Comparison of ENCODE assay signal across 23 cellular contexts in genomic region chr12:90355701-90356345, GRCh38.
A peak's percentile ranks its signal among the peaks of the same experiment; 100 is the strongest.
DNase-seq lines count a peak whose midpoint lies in the region; ATAC-seq, FAIRE-seq and TF ChIP-seq lines count a peak whose summit lies in the region.
"Had no signal": no experiment of that assay in that cellular context is flagged by ENCODE, and none has a peak within 500 bp of the region (broad histone marks: within the 10 kb centered on the region; RNA-seq: fewer than 3 reads in every experiment).

No MANE protein-coding gene starts in this region.

- H2AFZ ChIP-seq in hepatocyte: no peak overlapping the region
- peak overlapping the region; percentile 36 for H2AFZ ChIP-seq in parathyroid adenoma
- H2AFZ ChIP-seq: GM23248 had no signal

- DNase-seq in D721Med (ENCODE audit: insufficient read length, low spot score) (no peak), SJCRH30 (peak; percentile 32 to 56), hepatocyte (ENCODE audit: low spot score) (peak; percentile 4), NCI-H510A treated with DMSO at 0.1 percent for 48 hours (lab: John Stamatoyannopoulos, UW) (no peak), OCI-M2 (lab: John Stamatoyannopoulos, UW; ENCODE audit: unreplicated experiment) (no peak)
- DNase-seq: 8988T; BE2C; Calu3; CD4-positive, alpha-beta memory T cell; DMS79 treated with DMSO at 0.1 percent for 48 hours; GDM1; IMR-90; Karpas-422; NCI-H187; NCI-H345; NCI-H526 treated with DMSO at 0.1 percent for 48 hours had no signal

- H3K9me3 ChIP-seq in SJCRH30 (replicated peaks) (peaks cover 9% of the 10 kb centered on the region; the same call in 1 of the 2 replicates), hepatocyte (ENCODE audit: low read depth) (no peaks in the 10 kb centered on the region), parathyroid adenoma (ENCODE audit: control insufficient read depth, low read length) (no peaks in the 10 kb centered on the region)
- H3K9me3 ChIP-seq: BE2C had no signal

- H3K27ac ChIP-seq in SJCRH30: peak overlapping the region; percentile 21; the same call in 1 of the 2 replicates
- H3K27ac ChIP-seq in hepatocyte: no peak overlapping the region
- H3K27ac ChIP-seq in parathyroid adenoma: no peak overlapping the region
- H3K27ac ChIP-seq: GM23248, RWPE1 had no signal

- TF ChIP-seq CTCF in D721Med (IDR thresholded peaks at IDR 0.05; ENCODE audit: insufficient read depth, missing control alignments) (no peak), hepatocyte (IDR thresholded peaks at IDR 0.05; ENCODE audit: poor library complexity) (no peak), parathyroid adenoma (IDR thresholded peaks at IDR 0.05) (no peak)

- H3K9ac ChIP-seq in parathyroid adenoma: no peak overlapping the region
- H3K9ac ChIP-seq: GM23248 had no signal

- H3K27me3 ChIP-seq in SJCRH30 (no peaks in the 10 kb centered on the region), hepatocyte (no peaks in the 10 kb centered on the region), parathyroid adenoma (ENCODE audit: control insufficient read depth, insufficient read depth, low read length) (no peaks in the 10 kb centered on the region)
- H3K27me3 ChIP-seq: BE2C had no signal

- no peaks in the 10 kb centered on the region for H3K36me3 ChIP-seq in SJCRH30
- H3K36me3 ChIP-seq in hepatocyte (replicated peaks; ENCODE audit: insufficient read depth, low read depth): no peaks in the 10 kb centered on the region
- no peaks in the 10 kb centered on the region for H3K36me3 ChIP-seq in parathyroid adenoma (ENCODE audit: control insufficient read depth, insufficient read depth, low read length)
- H3K36me3 ChIP-seq: BE2C had no signal

- ATAC-seq in HG03439 (IDR thresholded peaks at IDR 0.05; ENCODE audit: unreplicated experiment) (no peak), HG03139 (IDR thresholded peaks at IDR 0.05; ENCODE audit: unreplicated experiment) (no peak)
- ATAC-seq: GM12878 had no signal

- WGBS in hepatocyte (ENCODE audit: low lambda C conversion rate, missing lambda C conversion rate): 63% methylated on average over 7 of the region's 7 CpGs

- H4K20me1 ChIP-seq in hepatocyte (ENCODE audit: insufficient read depth, poor library complexity, severe bottlenecking): no peaks in the 10 kb centered on the region

- H3K4me1 ChIP-seq in SJCRH30: peaks cover 18% of the 10 kb centered on the region
- no peaks in the 10 kb centered on the region for H3K4me1 ChIP-seq in hepatocyte (ENCODE audit: insufficient read depth)
- H3K4me1 ChIP-seq in parathyroid adenoma: peaks cover 19% of the 10 kb centered on the region
- H3K4me1 ChIP-seq: BE2C had no signal

- H3K4me3 ChIP-seq in SJCRH30: no peak overlapping the region
- no peak overlapping the region for H3K4me3 ChIP-seq in hepatocyte
- no peak overlapping the region for H3K4me3 ChIP-seq in parathyroid adenoma (ENCODE audit: low read depth, low read length)
- H3K4me3 ChIP-seq: GM12878, GM23248 had no signal

- no peaks in the 10 kb centered on the region for H3K9me2 ChIP-seq in hepatocyte (replicated peaks; ENCODE audit: insufficient read depth)

- FAIRE-seq in D721Med (lab: Jason Lieb, UNC): peak; percentile 96
- FAIRE-seq: GM12878, GM18507 had no signal

- H3K4me2 ChIP-seq in hepatocyte (no peak overlapping the region), parathyroid adenoma (ENCODE audit: low read length) (no peak overlapping the region)

- no peaks in the 10 kb centered on the region for H3K79me2 ChIP-seq in hepatocyte
- H3K79me2 ChIP-seq in parathyroid adenoma: no peaks in the 10 kb centered on the region

Comparison
In these comparisons a context has a peak if more than half of its experiments do, and no peak if none do; other contexts are left out.
1. DNase-seq: peak in SJCRH30 (2 of 2) and hepatocyte (single experiment); none in D721Med (single experiment), NCI-H510A treated with DMSO at 0.1 percent for 48 hours (single experiment) and OCI-M2 (single experiment).